ENCODE assay signal across 11 cellular contexts in the genomic region with DNA sequence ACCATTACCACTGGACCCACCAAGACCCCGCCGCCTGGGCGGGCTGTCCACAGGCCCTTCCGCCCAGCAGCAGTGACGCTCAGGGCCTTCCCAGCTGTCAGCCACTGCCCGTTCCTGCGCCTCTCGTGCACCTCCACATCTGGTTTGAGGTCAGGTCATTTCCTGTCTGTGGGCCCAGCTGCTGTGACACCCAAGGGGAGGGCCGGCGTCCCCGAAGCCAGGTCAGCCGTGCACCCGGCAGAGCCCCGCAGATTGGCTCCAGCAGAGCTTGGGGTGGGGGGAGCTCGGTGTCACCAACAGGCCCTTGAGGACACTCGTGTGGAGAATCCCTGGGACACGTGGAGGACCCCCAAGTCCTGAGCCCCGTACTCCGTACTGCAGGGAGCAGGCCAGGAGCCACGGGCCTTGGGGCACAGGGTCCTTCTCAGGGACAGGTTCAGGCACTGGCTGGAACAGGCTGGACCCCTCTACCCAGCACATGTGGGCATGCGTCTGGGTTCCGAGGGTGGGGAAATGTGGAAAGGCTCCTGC. TPM values are rescaled to one million over a fixed set of nuclear protein-coding genes. Genes with fewer than 3 reads are reported as not detected.
A peak's percentile ranks its signal among the peaks of the same experiment; 100 is the strongest.
DNase-seq lines count a peak whose midpoint lies in the region; ATAC-seq and TF ChIP-seq lines count a peak whose summit lies in the region.
"Had no signal": no experiment of that assay in that cellular context is flagged by ENCODE, and none has a peak within 500 bp of the region (broad histone marks: within the 10 kb centered on the region; RNA-seq: fewer than 3 reads in every experiment).

No MANE protein-coding gene starts in this region.

- no peak overlapping the region for H2AFZ ChIP-seq in SK-N-SH (ENCODE audit: low read depth)

- POLR2A ChIA-PET in SK-N-SH (lab: Yijun Ruan, JAX), result interaction anchor here (1.3 to 2.6 kb wide), 2 partner anchors 10 to 39 kb away, joined by 3 to 10 read pairs; partner anchors contain the start of genes CDK10, CHMP1A and SPATA33

- intact Hi-C loops in natural killer cell (cut with micrococcal nuclease), result no loop called here

- no peaks in the 10 kb centered on the region for H3K9me2 ChIP-seq in SK-N-SH

- ATAC-seq in SK-N-SH treated with all-trans-retinoic acid at 6 μM for 48 hours, result no peak
- ATAC-seq in natural killer cell, result peak; percentile 25 to 44 (median 43)
- ATAC-seq in HG03280 (IDR thresholded peaks at IDR 0.05; ENCODE audit: unreplicated experiment), result no peak
- ATAC-seq: A549, foreskin keratinocyte had no signal

- H3K79me2 ChIP-seq in SK-N-SH (ENCODE audit: insufficient read depth), result no peaks in the 10 kb centered on the region

- H3K4me3 ChIP-seq in SK-N-SH (ENCODE audit: low read depth in 2 of 2, low read length in 1 of 2), result no peak overlapping the region
- H3K4me3 ChIP-seq: A549, SJSA1 had no signal

- no peak for TF ChIP-seq RAD21 in SK-N-SH (IDR thresholded peaks at IDR 0.05; ENCODE audit: low read length)

- H3K9ac ChIP-seq in SK-N-SH, result no peak overlapping the region

- peaks cover 12 to 41% of the 10 kb centered on the region in 2 donors for H3K4me1 Mint-ChIP-seq in natural killer cell

- peaks cover 11% of the 10 kb centered on the region for H4K20me1 ChIP-seq in SK-N-SH (ENCODE audit: insufficient read depth)

- no peaks in the 10 kb centered on the region for H3K9me3 ChIP-seq in SK-N-SH
- H3K9me3 ChIP-seq: A549, SJSA1 had no signal

- H3K4me1 ChIP-seq in SK-N-SH (ENCODE audit: control insufficient read depth in 1 of 2, insufficient read depth in 2 of 2, low read depth in 1 of 2, low read length in 1 of 2), result peaks cover 9 to 25% of the 10 kb centered on the region in 2 experiments; a peak in 2 of 4 replicates
- H3K4me1 ChIP-seq: foreskin keratinocyte had no signal

- H3K27ac ChIP-seq in SK-N-SH (ENCODE audit: low read depth in 2 of 2, low read length in 1 of 2), result no peak overlapping the region; a peak in 1 of 4 replicates
- H3K27ac ChIP-seq: A549, foreskin keratinocyte, SJSA1 had no signal

- H3K4me3 Mint-ChIP-seq in natural killer cell, result peak overlapping the region; percentile 57

- peaks cover 7 to 57% of the 10 kb centered on the region in 2 experiments for H3K36me3 ChIP-seq in SK-N-SH (replicated peaks in 1 of 2; ENCODE audit: control insufficient read depth in 1 of 2, insufficient read depth in 2 of 2, low read length in 1 of 2)

- peak; percentile 33 for DNase-seq in SK-N-SH
- peak; percentile 32 for DNase-seq in RPMI8226
- DNase-seq in natural killer cell, result peak; percentile 58
- DNase-seq in NCI-H345 (lab: John Stamatoyannopoulos, UW), result no peak
- DNase-seq: EL; foreskin keratinocyte; stimulated activated naive CD4-positive, alpha-beta T cell treated with Interleukin-2 at 50 U/mL for 16 hours had no signal

- CTCF ChIA-PET in SK-N-SH (lab: Yijun Ruan, JAX), result interaction anchor here (1.9 to 4.3 kb wide), 2 partner anchors 10 to 164 kb away, joined by 4 to 37 read pairs; no protein-coding TSS in a partner anchor

- no peaks in the 10 kb centered on the region for H3K27me3 ChIP-seq in SK-N-SH (ENCODE audit: insufficient read depth)
- H3K27me3 ChIP-seq: foreskin keratinocyte, SJSA1 had no signal

- no peak for TF ChIP-seq EP300 in SK-N-SH (IDR thresholded peaks at IDR 0.05; ENCODE audit: borderline replicate concordance in 1 of 2, low read depth in 1 of 2, low read length in 1 of 2)

- H3K27me3 Mint-ChIP-seq in natural killer cell (ENCODE audit: low read depth in 2 of 2), result no peaks in the 10 kb centered on the region

- H3F3A ChIP-seq in SK-N-SH (replicated peaks; ENCODE audit: insufficient read depth), result peaks cover 8% of the 10 kb centered on the region

- WGBS in SK-N-SH (ENCODE audit: low lambda C conversion rate), result 88% methylated on average over 8 of the region's 22 CpGs

- TF ChIP-seq CTCF in SK-N-SH (IDR thresholded peaks at IDR 0.05) (no peak), natural killer cell (IDR thresholded peaks at IDR 0.05) (no peak)

- H3K27ac Mint-ChIP-seq in natural killer cell, result peak overlapping the region; percentile 23 to 80

- no peaks in the 10 kb centered on the region for H3K36me3 Mint-ChIP-seq in natural killer cell

- no peaks in the 10 kb centered on the region for H3K9me3 Mint-ChIP-seq in natural killer cell

- H3K4me2 ChIP-seq in SK-N-SH, result no peak overlapping the region
- H3K4me2 ChIP-seq: A549 had no signal

TF ChIP-seq in SK-N-SH, 30 proteins besides CTCF, POLR2A, EP300 and RAD21:
- TF ChIP-seq, protein P1, sequence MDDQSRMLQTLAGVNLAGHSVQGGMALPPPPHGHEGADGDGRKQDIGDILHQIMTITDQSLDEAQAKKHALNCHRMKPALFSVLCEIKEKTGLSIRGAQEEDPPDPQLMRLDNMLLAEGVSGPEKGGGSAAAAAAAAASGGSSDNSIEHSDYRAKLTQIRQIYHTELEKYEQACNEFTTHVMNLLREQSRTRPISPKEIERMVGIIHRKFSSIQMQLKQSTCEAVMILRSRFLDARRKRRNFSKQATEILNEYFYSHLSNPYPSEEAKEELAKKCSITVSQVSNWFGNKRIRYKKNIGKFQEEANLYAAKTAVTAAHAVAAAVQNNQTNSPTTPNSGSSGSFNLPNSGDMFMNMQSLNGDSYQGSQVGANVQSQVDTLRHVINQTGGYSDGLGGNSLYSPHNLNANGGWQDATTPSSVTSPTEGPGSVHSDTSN (IDR thresholded peaks at IDR 0.05), result peak; percentile 4; the same call in 1 of the 2 replicates
- no peak for TF ChIP-seq FOXM1 (IDR thresholded peaks at IDR 0.05; ENCODE audit: low read depth)
TF ChIP-seq in SK-N-SH: peak in this region for 1.

TF ChIP-seq in SK-N-SH treated with all-trans-retinoic acid at 6 μM for 48 hours, 23 proteins besides CTCF, POLR2A, EP300 and RAD21:
- TF ChIP-seq, protein P2, sequence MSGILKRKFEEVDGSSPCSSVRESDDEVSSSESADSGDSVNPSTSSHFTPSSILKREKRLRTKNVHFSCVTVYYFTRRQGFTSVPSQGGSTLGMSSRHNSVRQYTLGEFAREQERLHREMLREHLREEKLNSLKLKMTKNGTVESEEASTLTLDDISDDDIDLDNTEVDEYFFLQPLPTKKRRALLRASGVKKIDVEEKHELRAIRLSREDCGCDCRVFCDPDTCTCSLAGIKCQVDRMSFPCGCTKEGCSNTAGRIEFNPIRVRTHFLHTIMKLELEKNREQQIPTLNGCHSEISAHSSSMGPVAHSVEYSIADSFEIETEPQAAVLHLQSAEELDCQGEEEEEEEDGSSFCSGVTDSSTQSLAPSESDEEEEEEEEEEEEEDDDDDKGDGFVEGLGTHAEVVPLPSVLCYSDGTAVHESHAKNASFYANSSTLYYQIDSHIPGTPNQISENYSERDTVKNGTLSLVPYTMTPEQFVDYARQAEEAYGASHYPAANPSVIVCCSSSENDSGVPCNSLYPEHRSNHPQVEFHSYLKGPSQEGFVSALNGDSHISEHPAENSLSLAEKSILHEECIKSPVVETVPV (CRISPR knock-in tag; IDR thresholded peaks at IDR 0.05), result no peak
- no peak for TF ChIP-seq ZC3H10 (CRISPR knock-in tag; IDR thresholded peaks at IDR 0.05)
- TF ChIP-seq, protein P3, sequence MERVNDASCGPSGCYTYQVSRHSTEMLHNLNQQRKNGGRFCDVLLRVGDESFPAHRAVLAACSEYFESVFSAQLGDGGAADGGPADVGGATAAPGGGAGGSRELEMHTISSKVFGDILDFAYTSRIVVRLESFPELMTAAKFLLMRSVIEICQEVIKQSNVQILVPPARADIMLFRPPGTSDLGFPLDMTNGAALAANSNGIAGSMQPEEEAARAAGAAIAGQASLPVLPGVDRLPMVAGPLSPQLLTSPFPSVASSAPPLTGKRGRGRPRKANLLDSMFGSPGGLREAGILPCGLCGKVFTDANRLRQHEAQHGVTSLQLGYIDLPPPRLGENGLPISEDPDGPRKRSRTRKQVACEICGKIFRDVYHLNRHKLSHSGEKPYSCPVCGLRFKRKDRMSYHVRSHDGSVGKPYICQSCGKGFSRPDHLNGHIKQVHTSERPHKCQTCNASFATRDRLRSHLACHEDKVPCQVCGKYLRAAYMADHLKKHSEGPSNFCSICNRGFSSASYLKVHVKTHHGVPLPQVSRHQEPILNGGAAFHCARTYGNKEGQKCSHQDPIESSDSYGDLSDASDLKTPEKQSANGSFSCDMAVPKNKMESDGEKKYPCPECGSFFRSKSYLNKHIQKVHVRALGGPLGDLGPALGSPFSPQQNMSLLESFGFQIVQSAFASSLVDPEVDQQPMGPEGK (CRISPR knock-in tag; IDR thresholded peaks at IDR 0.05; ENCODE audit: borderline replicate concordance), result no peak

RNA-seq across cellular contexts. Expression of gene SPATA2L, which starts 4.8 kb away (rescaled TPM):
- polyA plus RNA-seq in SK-N-SH (2012; rRNA removed), result 7.8 and 8.6 TPM in 2 replicates
- polyA plus RNA-seq in SK-N-SH (2012; cell fraction: cytosol; rRNA removed), result 3.8 and 6.4 TPM in 2 replicates
- 12.2 and 23.8 TPM in 2 replicates for polyA plus RNA-seq in SK-N-SH (2012; cell fraction: nucleus; rRNA removed)
- 10 to 100 TPM; 23.1 to 37.9 (median 24.0) TPM for total RNA-seq in natural killer cell

RNA-seq across cellular contexts. Expression of gene CDK10, which starts 10.2 kb away (rescaled TPM):
- 84.7 and 94.5 TPM in 2 replicates for polyA plus RNA-seq in SK-N-SH (2012; rRNA removed)
- polyA plus RNA-seq in SK-N-SH (2012; cell fraction: cytosol; rRNA removed), result 25.8 and 40.4 TPM in 2 replicates
- polyA plus RNA-seq in SK-N-SH (2012; cell fraction: nucleus; rRNA removed), result 517 and 551 TPM in 2 replicates
- total RNA-seq in natural killer cell, result 100 to 1,000 TPM; 102 to 123 (median 114) TPM

RNA-seq across cellular contexts. Expression of gene VPS9D1, which starts 24.0 kb away (rescaled TPM):
- polyA plus RNA-seq in SK-N-SH (2012; rRNA removed), result 9.2 and 10.1 TPM in 2 replicates
- 2.8 and 4.8 TPM in 2 replicates for polyA plus RNA-seq in SK-N-SH (2012; cell fraction: cytosol; rRNA removed)
- polyA plus RNA-seq in SK-N-SH (2012; cell fraction: nucleus; rRNA removed), result 50.4 and 75.0 TPM in 2 replicates
- 10 to 100 TPM; 31.7 to 43.0 (median 35.4) TPM for total RNA-seq in natural killer cell

RNA-seq across cellular contexts. Expression of gene ZNF276, which starts 24.7 kb away (rescaled TPM):
- polyA plus RNA-seq in SK-N-SH (2012; rRNA removed), result 24.9 and 27.0 TPM in 2 replicates
- polyA plus RNA-seq in SK-N-SH (2012; cell fraction: cytosol; rRNA removed), result 7.7 and 10.6 TPM in 2 replicates
- polyA plus RNA-seq in SK-N-SH (2012; cell fraction: nucleus; rRNA removed), result 165 and 173 TPM in 2 replicates
- total RNA-seq in natural killer cell, result 100 to 1,000 TPM; 146 to 206 (median 186) TPM

RNA-seq across cellular contexts. Expression of gene SPATA33, which starts 39.0 kb away (rescaled TPM):
- polyA plus RNA-seq in SK-N-SH (2012; rRNA removed), result 7.2 and 8.5 TPM in 2 replicates
- 4.7 and 5.6 TPM in 2 replicates for polyA plus RNA-seq in SK-N-SH (2012; cell fraction: cytosol; rRNA removed)
- polyA plus RNA-seq in SK-N-SH (2012; cell fraction: nucleus; rRNA removed), result 25.2 and 26.5 TPM in 2 replicates
- 10 to 100 TPM in 1 of 3 donors, 1 to 10 TPM in 2; 6.5 to 11.9 (median 8.4) TPM for total RNA-seq in natural killer cell

Comparison
In these comparisons a context has a peak if more than half of its experiments do, and no peak if none do; other contexts are left out.
1. ATAC-seq: peak in natural killer cell (3 of 3); none in SK-N-SH treated with all-trans-retinoic acid at 6 μM for 48 hours (single experiment) and HG03280 (single experiment).